6 cellular contexts compared by ENCODE assay signal in the genomic region with DNA sequence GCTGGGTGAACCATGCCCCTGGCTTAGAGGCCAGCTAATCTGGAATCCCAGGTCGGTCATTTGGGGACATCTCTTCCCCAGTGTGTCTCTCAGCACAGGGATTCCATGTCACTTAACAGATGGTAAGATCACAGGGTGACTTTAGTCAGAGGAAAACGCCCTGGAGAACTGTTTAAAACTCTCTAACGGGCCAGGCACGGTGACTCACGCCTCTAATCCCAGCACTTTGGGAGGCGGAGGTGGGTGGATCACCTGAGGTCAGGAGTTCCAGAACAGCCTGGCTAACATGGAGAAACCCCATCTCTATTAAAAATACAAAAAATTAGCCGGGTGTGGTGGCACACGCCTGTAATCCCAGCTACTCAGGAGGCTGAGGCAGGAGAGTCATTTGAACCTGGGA. TPM values are rescaled to one million over a fixed set of nuclear protein-coding genes. Genes with fewer than 3 reads are reported as not detected.
DNase-seq lines count a peak whose midpoint lies in the region; ATAC-seq and TF ChIP-seq lines count a peak whose summit lies in the region.
"Not testable (repeated sequence)": the region's sequence is repeated elsewhere in the genome, so short reads cannot be mapped to it uniquely, and the experiment has no call there.

No MANE protein-coding gene starts in this region.

- WGBS in lung, 2 donors, result 68 to 88% methylated on average over 8 of the region's 8 CpGs

- peak overlapping the region in 3 of 5 experiments; percentile 31 to 84 (median 79) for H3K4me3 Mint-ChIP-seq in brain
- peak overlapping the region; percentile 80 for H3K4me3 Mint-ChIP-seq in osteocyte (ENCODE audit: unreplicated experiment)

- H3K4me3 ChIP-seq in lung, result not testable (repeated sequence)

- ATAC-seq in esophagus mucosa, result peak; percentile 36
- not testable (repeated sequence) for ATAC-seq in lung (ENCODE audit: insufficient read depth, low FRiP score)

- H3K27me3 Mint-ChIP-seq in brain (peaks cover 36% of the 10 kb centered on the region), osteocyte (ENCODE audit: unreplicated experiment) (peaks cover 28% of the 10 kb centered on the region)

- H3K9me3 Mint-ChIP-seq in brain, result peaks cover 18 to 40% (median 24%) of the 10 kb centered on the region in 5 experiments
- H3K9me3 Mint-ChIP-seq in osteocyte (ENCODE audit: unreplicated experiment), result not testable (repeated sequence)

- not testable (repeated sequence) for H3K27ac Mint-ChIP-seq in brain; osteocyte (ENCODE audit: unreplicated experiment)

- not testable (repeated sequence) for H3K27me3 ChIP-seq in lung (ENCODE audit: control insufficient read depth, insufficient read depth)

- peak overlapping the region in 1 of 2 donors; percentile 63 for H3K27ac ChIP-seq in lung (ENCODE audit: low read depth in 1 of 2, low read length in 1 of 2)

- H3K4me1 Mint-ChIP-seq in brain (peaks cover 10% of the 10 kb centered on the region), osteocyte (ENCODE audit: unreplicated experiment) (peaks cover 57% of the 10 kb centered on the region)

- H3K4me1 ChIP-seq in lung (ENCODE audit: control insufficient read depth in 2 of 2, insufficient read depth in 2 of 2, low read length in 2 of 2), result peaks cover 0 to 18% of the 10 kb centered on the region in 2 donors

- peaks cover 24% of the 10 kb centered on the region for H3K36me3 Mint-ChIP-seq in brain
- peaks cover 22% of the 10 kb centered on the region for H3K36me3 Mint-ChIP-seq in osteocyte (ENCODE audit: unreplicated experiment)

- not testable (repeated sequence) for H3K9me3 ChIP-seq in lung (ENCODE audit: control insufficient read depth in 2 of 2, insufficient read depth in 1 of 2, low read length in 1 of 2)

- DNase-seq in LoVo (ENCODE audit: low spot score) (peak; percentile 1), SW480 (ENCODE audit: low spot score) (peak; percentile 35), lung (ENCODE audit: low spot score) (peak; percentile 39)
- not testable (repeated sequence) for DNase-seq in osteocyte (ENCODE audit: extremely low spot score, unreplicated experiment)

- not testable (repeated sequence) for TF ChIP-seq CTCF in brain (conservative IDR thresholded peaks at IDR 0.05); lung (IDR thresholded peaks at IDR 0.05; ENCODE audit: control extremely low read depth, extremely low read depth); osteocyte (IDR thresholded peaks at IDR 0.05)

- H3K36me3 ChIP-seq in lung (ENCODE audit: control insufficient read depth in 2 of 2, insufficient read depth in 2 of 2, low read length in 2 of 2), result not testable (repeated sequence)

RNA-seq across cellular contexts. Expression of a gene that starts 1.7 kb away (rescaled TPM):
- polyA plus RNA-seq in brain (ENCODE audit: insufficient read depth, low read depth, low replicate concordance) (4.1 TPM), lung (10 to 100 TPM in 1 of 2 donors, 1 to 10 TPM in 1; 9.6 to 24.3 TPM)
- total RNA-seq in esophagus mucosa (2.0 TPM), lung (100 to 1,000 TPM in 1 of 2 donors, 10 to 100 TPM in 1; 38.5 to 143 TPM), osteocyte (294 and 296 TPM in 2 replicates)

RNA-seq across cellular contexts. Expression of a gene that starts 50.3 kb away (rescaled TPM):
- polyA plus RNA-seq in brain (ENCODE audit: insufficient read depth, low read depth, low replicate concordance), result 12.7 TPM
- 6.1 TPM for total RNA-seq in esophagus mucosa
- total RNA-seq in lung, result 1 to 10 TPM; 8.4 to 8.5 TPM
- polyA plus RNA-seq in lung, result 10 to 100 TPM in 1 of 2 donors, 1 to 10 TPM in 1; 6.1 to 13.8 TPM
- total RNA-seq in osteocyte, result 9.2 and 11.6 TPM in 2 replicates

RNA-seq across cellular contexts. Expression of a gene that starts 50.6 kb away (rescaled TPM):
- polyA plus RNA-seq in brain (ENCODE audit: insufficient read depth, low read depth, low replicate concordance) (41.2 TPM), lung (10 to 100 TPM; 95.2 to 99.2 TPM)
- total RNA-seq in esophagus mucosa (27.4 TPM), lung (100 to 1,000 TPM in 1 of 2 donors, 10 to 100 TPM in 1; 44.3 to 121 TPM), osteocyte (93.3 and 94.3 TPM in 2 replicates)

Comparison
In these comparisons a context has a peak if more than half of its experiments do, and no peak if none do; other contexts are left out.
1. RNA of a gene that starts 1.7 kb away (total RNA-seq): 294 to 296 TPM in osteocyte and 38.5 to 143 TPM in lung; 2.0 TPM in esophagus mucosa (single experiment); every median in the first group is over 10 times any median in the second.